In the genomic region with DNA sequence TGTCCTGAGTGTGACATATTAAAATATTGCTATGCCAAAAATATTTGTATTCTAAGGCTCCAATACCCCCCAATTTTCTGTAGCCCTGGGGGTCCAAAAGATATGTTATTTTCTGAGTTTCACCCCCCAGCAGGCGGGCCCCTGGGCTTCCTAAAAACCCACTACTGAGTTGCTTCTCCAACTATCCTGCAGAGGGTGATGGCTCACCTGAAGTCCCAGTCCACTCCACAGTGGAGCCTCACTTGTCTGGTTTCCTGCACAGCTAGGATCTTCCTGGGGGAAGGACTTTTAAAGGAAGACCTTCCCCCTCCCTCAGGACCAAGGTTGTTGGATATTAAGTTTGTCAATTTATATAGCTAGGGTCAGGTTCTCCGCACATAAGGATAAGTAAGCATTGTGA, we compare ENCODE assay signal across 29 cellular contexts.
DNase-seq lines count a peak whose midpoint lies in the region; ATAC-seq and TF ChIP-seq lines count a peak whose summit lies in the region.
"Had no signal": no experiment of that assay in that cellular context is flagged by ENCODE, and none has a peak within 500 bp of the region (broad histone marks: within the 10 kb centered on the region; RNA-seq: fewer than 3 reads in every experiment).

No MANE protein-coding gene starts in this region.

- CTCF ChIA-PET in MCF 10A (lab: Yijun Ruan, JAX) = interaction anchor here (0.6 to 0.9 kb wide), 3 partner anchors 18 to 865 kb away, joined by 3 to 4 read pairs (median 3); no protein-coding TSS in a partner anchor

- no peak overlapping the region for H3K4me3 Mint-ChIP-seq in GM23338
- no peak overlapping the region for H3K4me3 Mint-ChIP-seq in MCF 10A (ENCODE audit: unreplicated experiment)
- H3K4me3 Mint-ChIP-seq: activated CD8-positive, alpha-beta memory T cell treated with anti-CD3 and anti-CD28 coated beads, Interleukin-2, amount 10 ng/mL, durations not matched to agents 7 days and 5 days; activated naive CD4-positive, alpha-beta T cell treated with anti-CD3 and anti-CD28 coated beads, Interleukin-2, amount 10 ng/mL, durations not matched to agents 7 days and 5 days; activated T-cell treated with anti-CD3 and anti-CD28 coated beads, Interleukin-2, amount 50 U/mL, for 72 hours; brain; IgD-negative memory B cell; neural crest cell; stimulated activated effector memory CD8-positive, alpha-beta T cell treated with anti-CD3 and anti-CD28 coated beads, Interleukin-12 subunit alpha, Interleukin-12 subunit beta, amount 100 ng/mL, for 72 hours had no signal

- H3K9me3 Mint-ChIP-seq in GM23338 (peaks cover 5% of the 10 kb centered on the region; the same call in 2 of the 3 replicates), MCF 10A (ENCODE audit: unreplicated experiment) (no peaks in the 10 kb centered on the region)

- no peaks in the 10 kb centered on the region for H3K27me3 ChIP-seq in BE2C
- H3K27me3 ChIP-seq in GM23338 (ENCODE audit: insufficient read depth) = no peaks in the 10 kb centered on the region
- H3K27me3 ChIP-seq: right atrium auricular region, upper lobe of right lung had no signal

- POLR2A ChIA-PET in MCF 10A (lab: Yijun Ruan, JAX) = no interaction called here

- no peak overlapping the region for H3K4me2 ChIP-seq in GM23338

- H4K20me1 ChIP-seq in GM23338 (replicated peaks; ENCODE audit: insufficient read depth) = no peaks in the 10 kb centered on the region

- 0 out of 2 replicates have a peak overlapping the region, but pooled peaks have one; percentile 74 for H2AFZ ChIP-seq in GM23338
- H2AFZ ChIP-seq: GM23248, parathyroid adenoma had no signal

- H3K4me1 Mint-ChIP-seq in GM23338 = peaks cover 6% of the 10 kb centered on the region
- no peaks in the 10 kb centered on the region for H3K4me1 Mint-ChIP-seq in MCF 10A (ENCODE audit: insufficient read depth, unreplicated experiment)
- H3K4me1 Mint-ChIP-seq: activated CD8-positive, alpha-beta memory T cell treated with anti-CD3 and anti-CD28 coated beads, Interleukin-2, amount 10 ng/mL, durations not matched to agents 7 days and 5 days; activated naive CD4-positive, alpha-beta T cell treated with anti-CD3 and anti-CD28 coated beads, Interleukin-2, amount 10 ng/mL, durations not matched to agents 7 days and 5 days; brain; IgD-negative memory B cell; neural crest cell; stimulated activated effector memory CD8-positive, alpha-beta T cell treated with anti-CD3 and anti-CD28 coated beads, Interleukin-12 subunit alpha, Interleukin-12 subunit beta, amount 100 ng/mL, for 72 hours had no signal

- DNase-seq in BE2C (no peak), GM23338 (ENCODE audit: low spot score) (peak; percentile 11), iPS-NIHi11 (ENCODE audit: low spot score) (peak; percentile 17), NCI-H1105 treated with DMSO at 0.1 percent for 48 hours (lab: John Stamatoyannopoulos, UW) (no peak), activated gamma-delta T cell treated with Interleukin-2 at 50 U/mL for 16 hours (no peak), MCF 10A (ENCODE audit: unreplicated experiment) (no peak)
- DNase-seq: ACHN; activated CD4-positive, alpha-beta T cell treated with anti-CD3 and anti-CD28 coated beads, Interleukin-2, amount 50 U/mL, for 1 hour; activated CD8-positive, alpha-beta memory T cell treated with anti-CD3 and anti-CD28 coated beads, Interleukin-2, amount 10 ng/mL, durations not matched to agents 7 days and 5 days; activated naive CD4-positive, alpha-beta T cell treated with anti-CD3 and anti-CD28 coated beads, Interleukin-2, amount 10 ng/mL, durations not matched to agents 7 days and 5 days; activated T-cell treated with anti-CD3 and anti-CD28 coated beads, Interleukin-2, amount 50 U/mL, for 72 hours; C1 segment of cervical spinal cord; COR-L47; left colon; NCI-H1092 treated with DMSO at 0.1 percent for 48 hours; NCI-H1930; stimulated activated CD4-positive, alpha-beta T cell treated with anti-CD3 and anti-CD28 coated beads, Interleukin-4, amount 100 ng/mL, for 24 hours; T-helper 9 cell; upper lobe of right lung had no signal

- peaks cover 6% of the 10 kb centered on the region for H3K27me3 Mint-ChIP-seq in GM23338 (ENCODE audit: insufficient read depth, low read depth, poor library complexity)
- no peaks in the 10 kb centered on the region for H3K27me3 Mint-ChIP-seq in MCF 10A (ENCODE audit: insufficient read depth, unreplicated experiment)
- H3K27me3 Mint-ChIP-seq: activated CD8-positive, alpha-beta memory T cell treated with anti-CD3 and anti-CD28 coated beads, Interleukin-2, amount 10 ng/mL, durations not matched to agents 7 days and 5 days; activated naive CD4-positive, alpha-beta T cell treated with anti-CD3 and anti-CD28 coated beads, Interleukin-2, amount 10 ng/mL, durations not matched to agents 7 days and 5 days; brain; IgD-negative memory B cell had no signal

- H3K36me3 ChIP-seq in BE2C (no peaks in the 10 kb centered on the region), GM23338 (ENCODE audit: insufficient read depth) (no peaks in the 10 kb centered on the region)
- H3K36me3 ChIP-seq: right atrium auricular region, upper lobe of right lung had no signal

- peak; percentile 39 for TF ChIP-seq CTCF in BE2C (IDR thresholded peaks at IDR 0.05; ENCODE audit: low read depth, low read length)
- peak; percentile 36 to 63 for TF ChIP-seq CTCF in GM23338 (conservative IDR thresholded peaks at IDR 0.05; ENCODE audit: low read depth in 2 of 2)
- peak; percentile 51 for TF ChIP-seq CTCF in VCaP (conservative IDR thresholded peaks at IDR 0.05)
- no peak for TF ChIP-seq CTCF in MCF 10A (IDR thresholded peaks at IDR 0.05; ENCODE audit: unreplicated experiment)

- no TSS peak for BruUV-seq in MCF 10A (replicated peaks; lab: Mats Ljungman, UMichigan)

- peaks cover 3% of the 10 kb centered on the region; the same call in 1 of the 2 replicates for H3K9me2 ChIP-seq in GM23338 (ENCODE audit: insufficient read depth)

- H3K27ac Mint-ChIP-seq in GM23338 = no peak overlapping the region
- no peak overlapping the region for H3K27ac Mint-ChIP-seq in MCF 10A (ENCODE audit: low read depth, unreplicated experiment)
- H3K27ac Mint-ChIP-seq: activated CD8-positive, alpha-beta memory T cell treated with anti-CD3 and anti-CD28 coated beads, Interleukin-2, amount 10 ng/mL, durations not matched to agents 7 days and 5 days; activated naive CD4-positive, alpha-beta T cell treated with anti-CD3 and anti-CD28 coated beads, Interleukin-2, amount 10 ng/mL, durations not matched to agents 7 days and 5 days; activated T-cell treated with anti-CD3 and anti-CD28 coated beads, Interleukin-2, amount 50 U/mL, for 72 hours; brain; IgD-negative memory B cell; stimulated activated effector memory CD8-positive, alpha-beta T cell treated with anti-CD3 and anti-CD28 coated beads, Interleukin-12 subunit alpha, Interleukin-12 subunit beta, amount 100 ng/mL, for 72 hours had no signal

- intact Hi-C loops in MCF 10A (cut with micrococcal nuclease) = no loop called here

- H3K36me3 Mint-ChIP-seq in GM23338 (ENCODE audit: low read depth) = peaks cover 3% of the 10 kb centered on the region; the same call in 1 of the 3 replicates
- no peaks in the 10 kb centered on the region for H3K36me3 Mint-ChIP-seq in MCF 10A (ENCODE audit: insufficient read depth, unreplicated experiment)
- H3K36me3 Mint-ChIP-seq: activated CD8-positive, alpha-beta memory T cell treated with anti-CD3 and anti-CD28 coated beads, Interleukin-2, amount 10 ng/mL, durations not matched to agents 7 days and 5 days; activated naive CD4-positive, alpha-beta T cell treated with anti-CD3 and anti-CD28 coated beads, Interleukin-2, amount 10 ng/mL, durations not matched to agents 7 days and 5 days; brain; IgD-negative memory B cell; stimulated activated effector memory CD8-positive, alpha-beta T cell treated with anti-CD3 and anti-CD28 coated beads, Interleukin-12 subunit alpha, Interleukin-12 subunit beta, amount 100 ng/mL, for 72 hours had no signal

- no peaks in the 10 kb centered on the region for H3F3A ChIP-seq in GM23338 (replicated peaks; ENCODE audit: low read depth)

- no peaks in the 10 kb centered on the region for H3K79me2 ChIP-seq in GM23338 (replicated peaks; ENCODE audit: insufficient read depth)
- H3K79me2 ChIP-seq: parathyroid adenoma had no signal

- no peaks in the 10 kb centered on the region for H3K4me1 ChIP-seq in BE2C
- H3K4me1 ChIP-seq in GM23338 (ENCODE audit: insufficient read depth) = no peaks in the 10 kb centered on the region
- H3K4me1 ChIP-seq: parathyroid adenoma, right atrium auricular region, upper lobe of right lung had no signal

- H3K9me3 ChIP-seq in BE2C = no peaks in the 10 kb centered on the region
- H3K9me3 ChIP-seq: right atrium auricular region, upper lobe of right lung had no signal

- H3K4me3 ChIP-seq in BE2C (ENCODE audit: low read depth, low read length) (no peak overlapping the region), GM23338 (no peak overlapping the region)
- H3K4me3 ChIP-seq: GM23248, right atrium auricular region, upper lobe of right lung had no signal

- ATAC-seq in GM23338 (peak; percentile 69), GM19324 (IDR thresholded peaks at IDR 0.05; ENCODE audit: low FRiP score, unreplicated experiment) (no peak)
- ATAC-seq: activated CD8-positive, alpha-beta memory T cell treated with anti-CD3 and anti-CD28 coated beads, Interleukin-2, amount 10 ng/mL, durations not matched to agents 7 days and 5 days; activated T-cell treated with anti-CD3 and anti-CD28 coated beads, Interleukin-2, amount 50 U/mL, for 72 hours; left colon; Right ventricle myocardium inferior; stimulated activated effector memory CD8-positive, alpha-beta T cell treated with anti-CD3 and anti-CD28 coated beads, Interleukin-12 subunit alpha, Interleukin-12 subunit beta, amount 100 ng/mL, for 72 hours; upper lobe of right lung had no signal

- no peak overlapping the region for H3K27ac ChIP-seq in GM23338 (ENCODE audit: low read depth)
- no peak overlapping the region for H3K27ac ChIP-seq in VCaP
- H3K27ac ChIP-seq: GM23248, parathyroid adenoma, right atrium auricular region, upper lobe of right lung had no signal

TF ChIP-seq in GM23338, 12 proteins besides CTCF, POLR2A, EP300 and RAD21 (continues in another document):
- no peak for TF ChIP-seq JUNB (IDR thresholded peaks at IDR 0.05; ENCODE audit: unreplicated experiment)
- TF ChIP-seq ZNF331 (CRISPR knock-in tag; IDR thresholded peaks at IDR 0.05; ENCODE audit: low read depth) = no peak
- TF ChIP-seq CREB1 (CRISPR knock-in tag; IDR thresholded peaks at IDR 0.05; ENCODE audit: low read depth) = no peak
- TF ChIP-seq STAT1 (IDR thresholded peaks at IDR 0.05; ENCODE audit: unreplicated experiment) = no peak

Comparison
In these comparisons a context has a peak if more than half of its experiments do, and no peak if none do; other contexts are left out.
1. DNase-seq: peak in GM23338 (single experiment) and iPS-NIHi11 (single experiment); none in BE2C (single experiment), NCI-H1105 treated with DMSO at 0.1 percent for 48 hours (single experiment), activated gamma-delta T cell treated with Interleukin-2 at 50 U/mL for 16 hours (single experiment) and MCF 10A (single experiment).